In genomic region chr12:116594325-116595038, GRCh38 we compare ENCODE assay signal across 8 cellular contexts. TPM values are rescaled to one million over a fixed set of nuclear protein-coding genes. Genes with fewer than 3 reads are reported as not detected.
DNase-seq lines count a peak whose midpoint lies in the region; ATAC-seq and TF ChIP-seq lines count a peak whose summit lies in the region.

No MANE protein-coding gene starts in this region.

- no peak for TF ChIP-seq POLR2A in gastroesophageal sphincter (IDR thresholded peaks at IDR 0.05)

- POLR2A ChIA-PET in CD4-positive, alpha-beta T cell (lab: Charles Lee), result interaction anchor here (1.3 kb wide), 1 partner anchor 35 kb away, joined by 4 read pairs; the partner anchor contains the start of gene MAP1LC3B2

- peaks cover 56% of the 10 kb centered on the region for H3K4me1 Mint-ChIP-seq in CD4-positive, alpha-beta T cell (ENCODE audit: low read depth)

- no peaks in the 10 kb centered on the region for H3K27me3 Mint-ChIP-seq in CD4-positive, alpha-beta T cell

- WGBS in gastroesophageal sphincter (ENCODE audit: low coverage in 1 of 2), 2 donors, result 82 to 93% methylated on average over 11 to 12 of the region's 12 CpGs

- H3K4me1 ChIP-seq in mucosa of descending colon (ENCODE audit: low read depth) (peaks cover 20% of the 10 kb centered on the region), gastroesophageal sphincter (peaks cover 0 to 50% (median 23%) of the 10 kb centered on the region in 3 donors)

- peak overlapping the region; percentile 6 for H3K4me3 Mint-ChIP-seq in CD4-positive, alpha-beta T cell

- no peak for TF ChIP-seq EP300 in gastroesophageal sphincter (IDR thresholded peaks at IDR 0.05)

- no peak overlapping the region for H3K27ac ChIP-seq in CD4-positive, alpha-beta T cell (ENCODE audit: low read depth, low read length)
- H3K27ac ChIP-seq in gastroesophageal sphincter, result no peak overlapping the region

- DNase-seq in CD4-positive, alpha-beta T cell, result peak; percentile 13 to 53 (median 34)
- peak; percentile 23 for DNase-seq in OCI-M1 (lab: John Stamatoyannopoulos, UW)
- peak; percentile 30 for DNase-seq in activated T-helper 1 cell treated with Interleukin-2 at 50 U/mL for 16 hours (ENCODE audit: low read depth)
- DNase-seq in mucosa of descending colon, result peak; percentile 32 to 69 (median 34)
- no peak for DNase-seq in GM19240 (ENCODE audit: insufficient read length, low spot score)

- no peak for TF ChIP-seq CTCF in CD4-positive, alpha-beta T cell (IDR thresholded peaks at IDR 0.05)
- TF ChIP-seq CTCF in mucosa of descending colon (IDR thresholded peaks at IDR 0.05) (no peak), gastroesophageal sphincter (IDR thresholded peaks at IDR 0.05) (no peak)

- no peaks in the 10 kb centered on the region for H3K9me3 Mint-ChIP-seq in CD4-positive, alpha-beta T cell

- CTCF ChIA-PET in CD4-positive, alpha-beta T cell (lab: Charles Lee), result no interaction called here

- intact Hi-C loops in CD4-positive, alpha-beta T cell (cut with DNase I, micrococcal nuclease), result loop anchor here (5.0 kb wide), 4 partner anchors 42 to 452 kb away; no protein-coding TSS in a partner anchor
- intact Hi-C loops in mucosa of descending colon (cut with DNase I, micrococcal nuclease), result loop anchor here in 1 of 2 donors (10.0 kb wide), 2 partner anchors 60 to 320 kb away; partner anchors contain the start of gene MED13L

- ATAC-seq in CD4-positive, alpha-beta T cell (ENCODE audit: poor library complexity), result peak; percentile 95
- ATAC-seq in mucosa of descending colon (peak; percentile 26), HG02970 (IDR thresholded peaks at IDR 0.05; ENCODE audit: low FRiP score, unreplicated experiment) (no peak), gastroesophageal sphincter (no peak), GM21447 (IDR thresholded peaks at IDR 0.05; ENCODE audit: unreplicated experiment) (no peak)

- H3K4me3 ChIP-seq in mucosa of descending colon, result no peak overlapping the region
- no peak overlapping the region for H3K4me3 ChIP-seq in gastroesophageal sphincter

- H3K27me3 ChIP-seq in CD4-positive, alpha-beta T cell (ENCODE audit: control insufficient read depth, insufficient read depth, low read length), result no peaks in the 10 kb centered on the region
- no peaks in the 10 kb centered on the region for H3K27me3 ChIP-seq in gastroesophageal sphincter

- H3K36me3 Mint-ChIP-seq in CD4-positive, alpha-beta T cell (ENCODE audit: low read depth), result no peaks in the 10 kb centered on the region

- H3K9me3 ChIP-seq in CD4-positive, alpha-beta T cell (ENCODE audit: control insufficient read depth, low read length), result no peaks in the 10 kb centered on the region
- H3K9me3 ChIP-seq in mucosa of descending colon (no peaks in the 10 kb centered on the region), gastroesophageal sphincter (no peaks in the 10 kb centered on the region)

- peak overlapping the region; percentile 13 for H3K27ac Mint-ChIP-seq in CD4-positive, alpha-beta T cell

- H3K36me3 ChIP-seq in mucosa of descending colon (ENCODE audit: low read depth) (no peaks in the 10 kb centered on the region), gastroesophageal sphincter (no peaks in the 10 kb centered on the region)

RNA-seq across cellular contexts. Expression of gene MAP1LC3B2, which starts 35.3 kb away (rescaled TPM):
- 1 to 10 TPM; 1.5 to 2.1 TPM for total RNA-seq in CD4-positive, alpha-beta T cell
- total RNA-seq in mucosa of descending colon (1 to 10 TPM; 1.6 to 2.0 (median 1.7) TPM), gastroesophageal sphincter (1 to 10 TPM in 3 of 4 donors, not detected in 1; 1.1 to 1.8 (median 1.8) TPM)

Comparison
In these comparisons a context has a peak if more than half of its experiments do, and no peak if none do; other contexts are left out.
1. ATAC-seq: peak in CD4-positive, alpha-beta T cell (single experiment) and mucosa of descending colon (single experiment); none in HG02970 (single experiment), gastroesophageal sphincter (single experiment) and GM21447 (single experiment).